ENCODE assay signal across 19 cellular contexts in genomic region chr16:66128363-66128725, GRCh38.
DNase-seq lines count a peak whose midpoint lies in the region; ATAC-seq and TF ChIP-seq lines count a peak whose summit lies in the region.
"Had no signal": no experiment of that assay in that cellular context is flagged by ENCODE, and none has a peak within 500 bp of the region (broad histone marks: within the 10 kb centered on the region; RNA-seq: fewer than 3 reads in every experiment).

No MANE protein-coding gene starts in this region.

- H2BK5ac ChIP-seq in IMR-90 (ENCODE audit: low read depth, low read length, poor library complexity, severe bottlenecking), result no peak overlapping the region

- H3K9ac ChIP-seq in IMR-90 (ENCODE audit: low read depth, low read length), result no peak overlapping the region
- no peak overlapping the region for H3K9ac ChIP-seq in fibroblast of lung (ENCODE audit: insufficient read depth, low read length)
- H3K9ac ChIP-seq: SK-N-SH had no signal

- POLR2A ChIA-PET in IMR-90 (lab: Charles Lee; ENCODE audit: unreplicated experiment), result no interaction called here

- peak overlapping the region; percentile 62 for H4K5ac ChIP-seq in IMR-90 (ENCODE audit: low read depth, low read length)

- WGBS in IMR-90 (ENCODE audit: extremely low coverage in 2 of 2, insufficient read length in 1 of 2), 2 experiments, result no CpG with 5 or more reads among the region's 6 CpGs

- peaks cover 34% of the 10 kb centered on the region for H3K4me1 Mint-ChIP-seq in nephron
- H3K4me1 Mint-ChIP-seq: B cell; CD4-positive, CD25-positive, alpha-beta regulatory T cell had no signal

- BruUV-seq in IMR-90 (replicated peaks; lab: Mats Ljungman, UMichigan), result no TSS peak

- intact Hi-C loops in IMR-90 (cut with micrococcal nuclease), result no loop called here

- dilution Hi-C loops in IMR-90 (cut with HindIII; ENCODE audit: low sequenced_read_pairs, unreplicated experiment), result no loop called here

- H3K79me2 ChIP-seq in fibroblast of lung (ENCODE audit: control insufficient read depth, insufficient read depth, low read length), result no peaks in the 10 kb centered on the region

- no peak overlapping the region for H2AK9ac ChIP-seq in IMR-90 (replicated peaks; ENCODE audit: low read depth, low read length, poor library complexity)

- H3K27ac Mint-ChIP-seq in nephron, result peak overlapping the region; percentile 30 to 91 (median 66)
- H3K27ac Mint-ChIP-seq: B cell; CD4-positive, CD25-positive, alpha-beta regulatory T cell had no signal

- no peaks in the 10 kb centered on the region for H3K79me1 ChIP-seq in IMR-90 (ENCODE audit: low read depth in 1 of 2, low read length in 2 of 2)

- no peaks in the 10 kb centered on the region for H3K36me3 Mint-ChIP-seq in nephron (ENCODE audit: low read depth)

- CTCF ChIA-PET in IMR-90 (lab: Yijun Ruan, JAX), result no interaction called here

- peak overlapping the region; percentile 100 for H2BK120ac ChIP-seq in IMR-90 (ENCODE audit: low read depth, low read length)

- H3K27ac ChIP-seq in IMR-90 (ENCODE audit: insufficient read depth, low read length), result peak overlapping the region; percentile 27; the same call in 1 of the 2 replicates
- no peak overlapping the region for H3K27ac ChIP-seq in fibroblast of lung (ENCODE audit: insufficient read depth, low read length)

- H3K9me3 ChIP-seq in IMR-90 (ENCODE audit: control insufficient read depth, insufficient read depth, low read length), result no peaks in the 10 kb centered on the region
- H3K9me3 ChIP-seq in fibroblast of lung (ENCODE audit: control insufficient read depth, insufficient read depth, low read depth, low read length), result no peaks in the 10 kb centered on the region
- H3K9me3 ChIP-seq: Caco-2, SK-N-SH had no signal

- peaks cover 5% of the 10 kb centered on the region for H3K27me3 Mint-ChIP-seq in nephron (ENCODE audit: low read depth)

- no peak for TF ChIP-seq POLR2A in IMR-90 (IDR thresholded peaks at IDR 0.05; ENCODE audit: low read depth, low read length)

- H3K56ac ChIP-seq in IMR-90 (ENCODE audit: extremely low read depth, insufficient read depth, low read length), result no peak overlapping the region

- H3K4me2 ChIP-seq in IMR-90 (ENCODE audit: low read depth, low read length) (no peak overlapping the region), fibroblast of lung (ENCODE audit: extremely low read depth, insufficient read depth, low read length) (no peak overlapping the region)
- H3K4me2 ChIP-seq: SK-N-SH had no signal

- no peak overlapping the region for H3K4me3 Mint-ChIP-seq in nephron
- H3K4me3 Mint-ChIP-seq: B cell; CD4-positive, CD25-positive, alpha-beta regulatory T cell had no signal

- no peaks in the 10 kb centered on the region for H3K27me3 ChIP-seq in IMR-90 (ENCODE audit: control insufficient read depth, insufficient read depth, low read length)
- H3K27me3 ChIP-seq in fibroblast of lung (ENCODE audit: control insufficient read depth, insufficient read depth, low read length), result no peaks in the 10 kb centered on the region

- H3K4me1 ChIP-seq in IMR-90 (ENCODE audit: control insufficient read depth, insufficient read depth, low read length) (peaks cover 40% of the 10 kb centered on the region), fibroblast of lung (ENCODE audit: control insufficient read depth, extremely low read depth, insufficient read depth, low read length) (peaks cover 33% of the 10 kb centered on the region)
- H3K4me1 ChIP-seq: Caco-2 had no signal

- ATAC-seq in IMR-90 (ENCODE audit: low read depth) (no peak), HG03457 (IDR thresholded peaks at IDR 0.05; ENCODE audit: unreplicated experiment) (no peak)

- peak overlapping the region; percentile 90 for H2AK5ac ChIP-seq in IMR-90 (ENCODE audit: low read depth, low read length)

- H3K18ac ChIP-seq in IMR-90 (ENCODE audit: low read depth, low read length), result peak overlapping the region; percentile 79

- H3K36me3 ChIP-seq in IMR-90 (ENCODE audit: control insufficient read depth, insufficient read depth, low read length), result no peaks in the 10 kb centered on the region
- H3K36me3 ChIP-seq in fibroblast of lung (ENCODE audit: control insufficient read depth, insufficient read depth, low read length), result no peaks in the 10 kb centered on the region

- peak overlapping the region; percentile 100 for H3K4ac ChIP-seq in IMR-90 (ENCODE audit: low read depth, low read length)

- H3K4me3 ChIP-seq in IMR-90 (ENCODE audit: insufficient read depth, low read depth, low read length) (no peak overlapping the region), fibroblast of lung (replicated peaks in 1 of 4; ENCODE audit: control extremely low read depth in 1 of 4, insufficient read depth in 1 of 4, low read depth in 3 of 4, low read length in 4 of 4) (no peak overlapping the region)

- DNase-seq in IMR-90 (peak; percentile 8), fibroblast of lung (ENCODE audit: low read depth in 2 of 2) (peak in 1 of 2 donors; percentile 37), GM19240 (ENCODE audit: insufficient read length, low spot score) (no peak), NCI-H2227 (lab: John Stamatoyannopoulos, UW; ENCODE audit: unreplicated experiment) (no peak)
- DNase-seq in activated CD4-positive, alpha-beta T cell treated with anti-CD3 and anti-CD28 coated beads for 48 hours, result no peak
- DNase-seq: ACHN; Caco-2; CD4-positive, CD25-positive, alpha-beta regulatory T cell; GOT3; KBM-7; NCI-H1105; NCI-H2081; NCI-H2171 treated with DMSO at 0.1 percent for 48 hours; OCI-M1; Right ventricle myocardium superior; SK-N-SH had no signal

- H4K8ac ChIP-seq in IMR-90 (ENCODE audit: low read depth in 2 of 2, low read length in 2 of 2), result peak overlapping the region; percentile 48 to 70; a peak in 3 of 4 replicates

- no peak for TF ChIP-seq RAD21 in IMR-90 (IDR thresholded peaks at IDR 0.05; ENCODE audit: low read length)

- H3K9me3 Mint-ChIP-seq in nephron, result no peaks in the 10 kb centered on the region
- H3K9me3 Mint-ChIP-seq: CD4-positive, CD25-positive, alpha-beta regulatory T cell had no signal

- H4K91ac ChIP-seq in IMR-90 (ENCODE audit: insufficient read depth, low read depth, low read length), result peak overlapping the region; percentile 67

- H3K14ac ChIP-seq in IMR-90 (replicated peaks; ENCODE audit: low read depth, low read length), result peak overlapping the region; percentile 90

- peak overlapping the region; percentile 92 for H2BK20ac ChIP-seq in IMR-90 (ENCODE audit: low read depth, low read length)

- TF ChIP-seq CTCF in IMR-90 (conservative IDR thresholded peaks at IDR 0.05; ENCODE audit: low read depth, low read length) (no peak), fibroblast of lung (conservative IDR thresholded peaks at IDR 0.05 in 1 of 2, IDR thresholded peaks at IDR 0.05 in 1 of 2; ENCODE audit: low read depth in 1 of 2, low read length in 2 of 2) (no peak), nephron (IDR thresholded peaks at IDR 0.05; ENCODE audit: unreplicated experiment in 3 of 3) (no peak)

- in situ Hi-C loops in IMR-90 (cut with MboI; ENCODE audit: low sequenced_read_pairs), result no loop called here

- H2AFZ ChIP-seq in IMR-90 (replicated peaks; ENCODE audit: low read length, poor library complexity), result no peak overlapping the region
- H2AFZ ChIP-seq in fibroblast of lung (ENCODE audit: low read length), result peak overlapping the region; percentile 62

- H2BK15ac ChIP-seq in IMR-90 (ENCODE audit: low read depth, low read length), result peak overlapping the region; percentile 90

- peak overlapping the region; percentile 87; the same call in 1 of the 2 replicates for H3K23ac ChIP-seq in IMR-90 (ENCODE audit: low read depth, low read length)

- 0 out of 2 replicates have a peak, but pooled peaks cover 3% of the 10 kb centered on the region for H4K20me1 ChIP-seq in IMR-90 (ENCODE audit: insufficient read depth, low read length)
- H4K20me1 ChIP-seq in fibroblast of lung (ENCODE audit: control insufficient read depth, extremely low read depth, insufficient read depth, low read length), result no peaks in the 10 kb centered on the region

- H3K9me1 ChIP-seq in IMR-90 (ENCODE audit: insufficient read depth, low read length), result peaks cover 22% of the 10 kb centered on the region

TF ChIP-seq in IMR-90, 13 proteins besides CTCF, POLR2A, EP300 and RAD21:
- TF ChIP-seq CEBPB (IDR thresholded peaks at IDR 0.05; ENCODE audit: low read depth, low read length) (no peak), NFE2L2 (IDR thresholded peaks at IDR 0.05; ENCODE audit: low read depth, low read length) (no peak), SMC3 (IDR thresholded peaks at IDR 0.05; ENCODE audit: low read depth, low read length) (no peak), RCOR1 (IDR thresholded peaks at IDR 0.05; ENCODE audit: insufficient replicate concordance, low read length) (no peak), MAFK (IDR thresholded peaks at IDR 0.05; ENCODE audit: low read depth, low read length) (no peak), USF2 (IDR thresholded peaks at IDR 0.05; ENCODE audit: low read depth, low read length) (no peak), MAZ (IDR thresholded peaks at IDR 0.05; ENCODE audit: borderline replicate concordance, low read depth, low read length) (no peak), BHLHE40 (IDR thresholded peaks at IDR 0.05; ENCODE audit: low read depth, low read length) (no peak), FOS (IDR thresholded peaks at IDR 0.05; ENCODE audit: low read depth, low read length) (no peak), CHD1 (IDR thresholded peaks at IDR 0.05; ENCODE audit: low read depth, low read length) (no peak), MXI1 (IDR thresholded peaks at IDR 0.05; ENCODE audit: borderline replicate concordance, low read depth, low read length) (no peak), RFX5 (IDR thresholded peaks at IDR 0.05; ENCODE audit: low read depth, low read length) (no peak)
- TF ChIP-seq, protein P1, sequence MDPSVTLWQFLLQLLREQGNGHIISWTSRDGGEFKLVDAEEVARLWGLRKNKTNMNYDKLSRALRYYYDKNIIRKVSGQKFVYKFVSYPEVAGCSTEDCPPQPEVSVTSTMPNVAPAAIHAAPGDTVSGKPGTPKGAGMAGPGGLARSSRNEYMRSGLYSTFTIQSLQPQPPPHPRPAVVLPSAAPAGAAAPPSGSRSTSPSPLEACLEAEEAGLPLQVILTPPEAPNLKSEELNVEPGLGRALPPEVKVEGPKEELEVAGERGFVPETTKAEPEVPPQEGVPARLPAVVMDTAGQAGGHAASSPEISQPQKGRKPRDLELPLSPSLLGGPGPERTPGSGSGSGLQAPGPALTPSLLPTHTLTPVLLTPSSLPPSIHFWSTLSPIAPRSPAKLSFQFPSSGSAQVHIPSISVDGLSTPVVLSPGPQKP (IDR thresholded peaks at IDR 0.05; ENCODE audit: borderline replicate concordance, low read depth, low read length), result no peak
TF ChIP-seq in IMR-90: peak in this region for 0.
